1 cellular context compared by ENCODE assay signal in the genomic region with DNA sequence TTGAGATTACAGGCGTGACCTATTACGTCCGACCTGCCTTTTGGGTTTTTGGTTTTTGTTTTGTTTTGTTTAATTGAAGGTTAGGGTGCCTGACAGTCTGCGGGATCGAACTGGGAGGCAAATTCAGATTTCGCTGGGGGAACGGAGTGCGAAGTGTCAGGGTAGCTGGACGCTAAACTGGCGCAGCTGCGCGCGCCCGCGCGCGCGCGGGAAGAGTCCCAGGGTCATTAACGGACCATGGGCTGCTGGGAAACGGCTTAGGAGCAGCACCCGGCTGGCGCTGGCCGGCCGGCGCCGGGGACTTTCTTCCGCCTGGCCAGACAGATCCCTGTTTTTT.
TF ChIP-seq lines count a peak whose summit lies in the region.

No MANE protein-coding gene starts in this region.

TF ChIP-seq in GM23338, 12 proteins besides CTCF, POLR2A, EP300 and RAD21 (continued from another document):
- TF ChIP-seq, protein P1, sequence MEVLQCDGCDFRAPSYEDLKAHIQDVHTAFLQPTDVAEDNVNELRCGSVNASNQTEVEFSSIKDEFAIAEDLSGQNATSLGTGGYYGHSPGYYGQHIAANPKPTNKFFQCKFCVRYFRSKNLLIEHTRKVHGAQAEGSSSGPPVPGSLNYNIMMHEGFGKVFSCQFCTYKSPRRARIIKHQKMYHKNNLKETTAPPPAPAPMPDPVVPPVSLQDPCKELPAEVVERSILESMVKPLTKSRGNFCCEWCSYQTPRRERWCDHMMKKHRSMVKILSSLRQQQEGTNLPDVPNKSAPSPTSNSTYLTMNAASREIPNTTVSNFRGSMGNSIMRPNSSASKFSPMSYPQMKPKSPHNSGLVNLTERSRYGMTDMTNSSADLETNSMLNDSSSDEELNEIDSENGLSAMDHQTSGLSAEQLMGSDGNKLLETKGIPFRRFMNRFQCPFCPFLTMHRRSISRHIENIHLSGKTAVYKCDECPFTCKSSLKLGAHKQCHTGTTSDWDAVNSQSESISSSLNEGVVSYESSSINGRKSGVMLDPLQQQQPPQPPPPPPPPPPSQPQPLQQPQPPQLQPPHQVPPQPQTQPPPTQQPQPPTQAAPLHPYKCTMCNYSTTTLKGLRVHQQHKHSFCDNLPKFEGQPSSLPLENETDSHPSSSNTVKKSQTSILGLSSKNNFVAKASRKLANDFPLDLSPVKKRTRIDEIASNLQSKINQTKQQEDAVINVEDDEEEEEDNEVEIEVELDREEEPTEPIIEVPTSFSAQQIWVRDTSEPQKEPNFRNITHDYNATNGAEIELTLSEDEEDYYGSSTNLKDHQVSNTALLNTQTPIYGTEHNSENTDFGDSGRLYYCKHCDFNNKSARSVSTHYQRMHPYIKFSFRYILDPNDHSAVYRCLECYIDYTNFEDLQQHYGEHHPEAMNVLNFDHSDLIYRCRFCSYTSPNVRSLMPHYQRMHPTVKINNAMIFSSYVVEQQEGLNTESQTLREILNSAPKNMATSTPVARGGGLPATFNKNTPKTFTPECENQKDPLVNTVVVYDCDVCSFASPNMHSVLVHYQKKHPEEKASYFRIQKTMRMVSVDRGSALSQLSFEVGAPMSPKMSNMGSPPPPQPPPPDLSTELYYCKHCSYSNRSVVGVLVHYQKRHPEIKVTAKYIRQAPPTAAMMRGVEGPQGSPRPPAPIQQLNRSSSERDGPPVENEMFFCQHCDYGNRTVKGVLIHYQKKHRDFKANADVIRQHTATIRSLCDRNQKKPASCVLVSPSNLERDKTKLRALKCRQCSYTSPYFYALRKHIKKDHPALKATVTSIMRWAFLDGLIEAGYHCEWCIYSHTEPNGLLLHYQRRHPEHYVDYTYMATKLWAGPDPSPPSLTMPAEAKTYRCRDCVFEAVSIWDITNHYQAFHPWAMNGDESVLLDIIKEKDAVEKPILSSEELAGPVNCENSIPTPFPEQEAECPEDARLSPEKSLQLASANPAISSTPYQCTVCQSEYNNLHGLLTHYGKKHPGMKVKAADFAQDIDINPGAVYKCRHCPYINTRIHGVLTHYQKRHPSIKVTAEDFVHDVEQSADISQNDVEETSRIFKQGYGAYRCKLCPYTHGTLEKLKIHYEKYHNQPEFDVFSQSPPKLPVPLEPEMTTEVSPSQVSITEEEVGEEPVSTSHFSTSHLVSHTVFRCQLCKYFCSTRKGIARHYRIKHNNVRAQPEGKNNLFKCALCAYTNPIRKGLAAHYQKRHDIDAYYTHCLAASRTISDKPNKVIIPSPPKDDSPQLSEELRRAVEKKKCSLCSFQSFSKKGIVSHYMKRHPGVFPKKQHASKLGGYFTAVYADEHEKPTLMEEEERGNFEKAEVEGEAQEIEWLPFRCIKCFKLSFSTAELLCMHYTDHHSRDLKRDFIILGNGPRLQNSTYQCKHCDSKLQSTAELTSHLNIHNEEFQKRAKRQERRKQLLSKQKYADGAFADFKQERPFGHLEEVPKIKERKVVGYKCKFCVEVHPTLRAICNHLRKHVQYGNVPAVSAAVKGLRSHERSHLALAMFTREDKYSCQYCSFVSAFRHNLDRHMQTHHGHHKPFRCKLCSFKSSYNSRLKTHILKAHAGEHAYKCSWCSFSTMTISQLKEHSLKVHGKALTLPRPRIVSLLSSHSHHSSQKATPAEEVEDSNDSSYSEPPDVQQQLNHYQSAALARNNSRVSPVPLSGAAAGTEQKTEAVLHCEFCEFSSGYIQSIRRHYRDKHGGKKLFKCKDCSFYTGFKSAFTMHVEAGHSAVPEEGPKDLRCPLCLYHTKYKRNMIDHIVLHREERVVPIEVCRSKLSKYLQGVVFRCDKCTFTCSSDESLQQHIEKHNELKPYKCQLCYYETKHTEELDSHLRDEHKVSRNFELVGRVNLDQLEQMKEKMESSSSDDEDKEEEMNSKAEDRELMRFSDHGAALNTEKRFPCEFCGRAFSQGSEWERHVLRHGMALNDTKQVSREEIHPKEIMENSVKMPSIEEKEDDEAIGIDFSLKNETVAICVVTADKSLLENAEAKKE (CRISPR knock-in tag; IDR thresholded peaks at IDR 0.05) = no peak
- TF ChIP-seq STAT1 (IDR thresholded peaks at IDR 0.05; ENCODE audit: unreplicated experiment) = no peak
- TF ChIP-seq POLR2AphosphoS5 (IDR thresholded peaks at IDR 0.05; ENCODE audit: low read depth) = no peak
- TF ChIP-seq JUNB (IDR thresholded peaks at IDR 0.05; ENCODE audit: unreplicated experiment) = no peak
- TF ChIP-seq NANOG (IDR thresholded peaks at IDR 0.05; ENCODE audit: borderline replicate concordance) = no peak
- TF ChIP-seq, protein P2, sequence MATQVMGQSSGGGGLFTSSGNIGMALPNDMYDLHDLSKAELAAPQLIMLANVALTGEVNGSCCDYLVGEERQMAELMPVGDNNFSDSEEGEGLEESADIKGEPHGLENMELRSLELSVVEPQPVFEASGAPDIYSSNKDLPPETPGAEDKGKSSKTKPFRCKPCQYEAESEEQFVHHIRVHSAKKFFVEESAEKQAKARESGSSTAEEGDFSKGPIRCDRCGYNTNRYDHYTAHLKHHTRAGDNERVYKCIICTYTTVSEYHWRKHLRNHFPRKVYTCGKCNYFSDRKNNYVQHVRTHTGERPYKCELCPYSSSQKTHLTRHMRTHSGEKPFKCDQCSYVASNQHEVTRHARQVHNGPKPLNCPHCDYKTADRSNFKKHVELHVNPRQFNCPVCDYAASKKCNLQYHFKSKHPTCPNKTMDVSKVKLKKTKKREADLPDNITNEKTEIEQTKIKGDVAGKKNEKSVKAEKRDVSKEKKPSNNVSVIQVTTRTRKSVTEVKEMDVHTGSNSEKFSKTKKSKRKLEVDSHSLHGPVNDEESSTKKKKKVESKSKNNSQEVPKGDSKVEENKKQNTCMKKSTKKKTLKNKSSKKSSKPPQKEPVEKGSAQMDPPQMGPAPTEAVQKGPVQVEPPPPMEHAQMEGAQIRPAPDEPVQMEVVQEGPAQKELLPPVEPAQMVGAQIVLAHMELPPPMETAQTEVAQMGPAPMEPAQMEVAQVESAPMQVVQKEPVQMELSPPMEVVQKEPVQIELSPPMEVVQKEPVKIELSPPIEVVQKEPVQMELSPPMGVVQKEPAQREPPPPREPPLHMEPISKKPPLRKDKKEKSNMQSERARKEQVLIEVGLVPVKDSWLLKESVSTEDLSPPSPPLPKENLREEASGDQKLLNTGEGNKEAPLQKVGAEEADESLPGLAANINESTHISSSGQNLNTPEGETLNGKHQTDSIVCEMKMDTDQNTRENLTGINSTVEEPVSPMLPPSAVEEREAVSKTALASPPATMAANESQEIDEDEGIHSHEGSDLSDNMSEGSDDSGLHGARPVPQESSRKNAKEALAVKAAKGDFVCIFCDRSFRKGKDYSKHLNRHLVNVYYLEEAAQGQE (IDR thresholded peaks at IDR 0.05; ENCODE audit: unreplicated experiment) = no peak
- TF ChIP-seq EZH2phosphoT487 (IDR thresholded peaks at IDR 0.05; ENCODE audit: unreplicated experiment) = no peak
- no peak for TF ChIP-seq ZNF114 (CRISPR knock-in tag; IDR thresholded peaks at IDR 0.05)
- TF ChIP-seq, protein P3, sequence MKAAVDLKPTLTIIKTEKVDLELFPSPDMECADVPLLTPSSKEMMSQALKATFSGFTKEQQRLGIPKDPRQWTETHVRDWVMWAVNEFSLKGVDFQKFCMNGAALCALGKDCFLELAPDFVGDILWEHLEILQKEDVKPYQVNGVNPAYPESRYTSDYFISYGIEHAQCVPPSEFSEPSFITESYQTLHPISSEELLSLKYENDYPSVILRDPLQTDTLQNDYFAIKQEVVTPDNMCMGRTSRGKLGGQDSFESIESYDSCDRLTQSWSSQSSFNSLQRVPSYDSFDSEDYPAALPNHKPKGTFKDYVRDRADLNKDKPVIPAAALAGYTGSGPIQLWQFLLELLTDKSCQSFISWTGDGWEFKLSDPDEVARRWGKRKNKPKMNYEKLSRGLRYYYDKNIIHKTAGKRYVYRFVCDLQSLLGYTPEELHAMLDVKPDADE (IDR thresholded peaks at IDR 0.05) = no peak
- no peak for TF ChIP-seq EZH2 (IDR thresholded peaks at IDR 0.05; ENCODE audit: low read depth, unreplicated experiment)
- TF ChIP-seq CREB1 (CRISPR knock-in tag; IDR thresholded peaks at IDR 0.05; ENCODE audit: low read depth) = no peak
